In the genomic region with DNA sequence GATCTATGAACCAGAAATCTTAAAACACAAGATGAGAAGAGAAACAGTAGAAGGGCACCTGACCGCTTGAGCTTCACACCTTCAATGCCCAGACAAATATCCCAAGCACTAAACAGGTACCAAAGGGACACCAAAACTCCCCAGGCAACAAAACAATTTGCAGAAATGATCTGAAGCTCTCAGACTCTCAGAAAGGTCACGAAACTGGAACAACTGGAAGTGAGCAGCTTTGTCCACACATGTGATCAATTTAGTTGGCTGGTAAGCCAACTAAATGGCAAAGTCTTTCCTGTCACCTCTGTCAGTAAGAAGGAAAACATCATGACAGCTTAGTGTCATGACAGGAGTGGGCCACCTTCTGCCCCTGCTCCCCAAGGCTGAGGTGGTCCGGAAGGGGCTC, we compare ENCODE assay signal across 16 cellular contexts. TPM values are rescaled to one million over a fixed set of nuclear protein-coding genes. Genes with fewer than 3 reads are reported as not detected.
A peak's percentile ranks its signal among the peaks of the same experiment; 100 is the strongest.
DNase-seq lines count a peak whose midpoint lies in the region; ATAC-seq and TF ChIP-seq lines count a peak whose summit lies in the region.
"Had no signal": no experiment of that assay in that cellular context is flagged by ENCODE, and none has a peak within 500 bp of the region (broad histone marks: within the 10 kb centered on the region; RNA-seq: fewer than 3 reads in every experiment).

No MANE protein-coding gene starts in this region.

- in situ Hi-C loops in KBM-7 (cut with MboI; ENCODE audit: low pct_unique_long_range_greater_than_20kb, low sequenced_read_pairs) = no loop called here

- DNase-seq in breast epithelium (ENCODE audit: low spot score in 2 of 2) (peak in 1 of 2 donors; percentile 27), MCF 10A (ENCODE audit: unreplicated experiment) (no peak), RWPE1 (ENCODE audit: low spot score) (no peak), suprapubic skin (ENCODE audit: low spot score in 2 of 2) (no peak), KBM-7 (no peak)
- DNase-seq: activated CD4-positive, alpha-beta T cell treated with anti-CD3 and anti-CD28 coated beads for 4 hours; activated effector memory CD4-positive, alpha-beta T cell treated with Interleukin-2 at 50 U/mL for 16 hours; AML-193; DMS53; NCI-H2107; RPMI8226; stimulated activated naive CD4-positive, alpha-beta T cell treated with Interleukin-2 at 50 U/mL for 16 hours had no signal

- POLR2A ChIA-PET in MCF 10A (lab: Yijun Ruan, JAX) (interaction anchor here (0.6 to 2.1 kb wide), 3 partner anchors 11 to 310 kb away, joined by 3 to 9 read pairs (median 3); no protein-coding TSS in a partner anchor), RWPE1 (lab: Yijun Ruan, JAX; ENCODE audit: low non-redundant PET) (no interaction called here)

- H3K27ac Mint-ChIP-seq in MCF 10A (ENCODE audit: low read depth, unreplicated experiment) = no peak overlapping the region

- TF ChIP-seq CTCF in breast epithelium (IDR thresholded peaks at IDR 0.05) (no peak), MCF 10A (IDR thresholded peaks at IDR 0.05; ENCODE audit: unreplicated experiment) (no peak), RWPE1 (conservative IDR thresholded peaks at IDR 0.05; ENCODE audit: low read depth) (no peak), suprapubic skin (IDR thresholded peaks at IDR 0.05) (no peak)

- ATAC-seq in GM19351 (IDR thresholded peaks at IDR 0.05; ENCODE audit: unreplicated experiment) = no peak
- ATAC-seq: body of pancreas had no signal

- CTCF ChIA-PET in MCF 10A (lab: Yijun Ruan, JAX) = interaction anchor here (0.6 to 1.2 kb wide), 5 partner anchors 12 to 337 kb away, joined by 3 to 4 read pairs (median 3); no protein-coding TSS in a partner anchor
- CTCF ChIA-PET in RWPE1 (lab: Yijun Ruan, JAX) = interaction anchor here (0.6 kb wide), 1 partner anchor 901 kb away, joined by 3 read pairs; no protein-coding TSS in a partner anchor

- H3K4me3 ChIP-seq in breast epithelium (no peak overlapping the region), esophagus (ENCODE audit: low read depth in 1 of 2, low read length in 2 of 2) (no peak overlapping the region), suprapubic skin (peak overlapping the region; percentile 22)
- H3K4me3 ChIP-seq: body of pancreas, hepatocyte had no signal

- no peak for TF ChIP-seq EP300 in suprapubic skin (IDR thresholded peaks at IDR 0.05)

- H3K36me3 Mint-ChIP-seq in MCF 10A (ENCODE audit: insufficient read depth, unreplicated experiment) = peaks cover 16% of the 10 kb centered on the region

- H3K9me3 Mint-ChIP-seq in MCF 10A (ENCODE audit: unreplicated experiment) = no peaks in the 10 kb centered on the region

- H3K27me3 ChIP-seq in breast epithelium = no peaks in the 10 kb centered on the region
- no peaks in the 10 kb centered on the region for H3K27me3 ChIP-seq in esophagus (ENCODE audit: control insufficient read depth in 1 of 2, insufficient read depth in 2 of 2, low read length in 2 of 2)
- no peaks in the 10 kb centered on the region for H3K27me3 ChIP-seq in suprapubic skin
- H3K27me3 ChIP-seq: body of pancreas, hepatocyte had no signal

- BruUV-seq in MCF 10A (replicated peaks; lab: Mats Ljungman, UMichigan) = no TSS peak

- TF ChIP-seq POLR2A in breast epithelium (IDR thresholded peaks at IDR 0.05) (no peak), suprapubic skin (IDR thresholded peaks at IDR 0.05) (no peak)

- intact Hi-C loops in breast epithelium (cut with DNase I; ENCODE audit: low total_unique reads) = no loop called here
- intact Hi-C loops in MCF 10A (cut with micrococcal nuclease) = no loop called here

- H3K27ac ChIP-seq in breast epithelium = peak overlapping the region; percentile 68 to 79
- peak overlapping the region; percentile 38 for H3K27ac ChIP-seq in RWPE1
- H3K27ac ChIP-seq in esophagus (ENCODE audit: low read depth in 2 of 2, low read length in 1 of 2) = peak overlapping the region; percentile 80 to 89
- H3K27ac ChIP-seq in suprapubic skin = peak overlapping the region; percentile 97
- H3K27ac ChIP-seq: hepatocyte had no signal

- H3K9me3 ChIP-seq in breast epithelium (no peaks in the 10 kb centered on the region), esophagus (ENCODE audit: control insufficient read depth in 2 of 2, insufficient read depth in 1 of 2, low read depth in 1 of 2, low read length in 1 of 2) (no peaks in the 10 kb centered on the region), suprapubic skin (no peaks in the 10 kb centered on the region)
- H3K9me3 ChIP-seq: body of pancreas had no signal

- H3K4me3 Mint-ChIP-seq in MCF 10A (ENCODE audit: unreplicated experiment) = no peak overlapping the region

- peaks cover 16% of the 10 kb centered on the region for H3K4me1 Mint-ChIP-seq in MCF 10A (ENCODE audit: insufficient read depth, unreplicated experiment)

- H3K27me3 Mint-ChIP-seq in MCF 10A (ENCODE audit: insufficient read depth, unreplicated experiment) = no peaks in the 10 kb centered on the region

- WGBS in esophagus, 2 donors = 71 to 82% methylated on average over 3 of the region's 3 CpGs
- WGBS in suprapubic skin = 57% methylated on average over 3 of the region's 3 CpGs

- H3K4me1 ChIP-seq in breast epithelium (peaks cover 11 to 15% of the 10 kb centered on the region in 2 donors), esophagus (ENCODE audit: control insufficient read depth in 2 of 2, insufficient read depth in 2 of 2, low read length in 1 of 2) (peaks cover 14 to 22% of the 10 kb centered on the region in 2 donors), suprapubic skin (peaks cover 75% of the 10 kb centered on the region)

- H3K36me3 ChIP-seq in breast epithelium (no peaks in the 10 kb centered on the region), esophagus (ENCODE audit: control insufficient read depth in 2 of 2, insufficient read depth in 2 of 2, low read length in 1 of 2) (peaks cover 0 to 19% of the 10 kb centered on the region in 2 donors), suprapubic skin (peaks cover 9% of the 10 kb centered on the region)

RNA-seq across cellular contexts. Expression of gene IPPK, which starts 4.1 kb away (rescaled TPM):
- 10 to 100 TPM in 2 of 3 donors, 1 to 10 TPM in 1; 5.8 to 22.8 (median 12.1) TPM for total RNA-seq in breast epithelium
- total RNA-seq in MCF 10A (2022) = 16.3 and 16.6 TPM in 2 replicates
- polyA plus RNA-seq in esophagus = 10 to 100 TPM; 18.7 to 41.1 TPM
- 10 to 100 TPM; 45.0 to 53.6 (median 50.0) TPM for total RNA-seq in suprapubic skin

Comparison
In these comparisons a context has a peak if more than half of its experiments do, and no peak if none do; other contexts are left out.
1. H3K27ac ChIP-seq: peak in every context shown above with its lines; median percentile 97 in suprapubic skin; 84 in esophagus; 74 in breast epithelium; 38 in RWPE1.